Comparison of ENCODE assay signal across 26 cellular contexts in the genomic region with DNA sequence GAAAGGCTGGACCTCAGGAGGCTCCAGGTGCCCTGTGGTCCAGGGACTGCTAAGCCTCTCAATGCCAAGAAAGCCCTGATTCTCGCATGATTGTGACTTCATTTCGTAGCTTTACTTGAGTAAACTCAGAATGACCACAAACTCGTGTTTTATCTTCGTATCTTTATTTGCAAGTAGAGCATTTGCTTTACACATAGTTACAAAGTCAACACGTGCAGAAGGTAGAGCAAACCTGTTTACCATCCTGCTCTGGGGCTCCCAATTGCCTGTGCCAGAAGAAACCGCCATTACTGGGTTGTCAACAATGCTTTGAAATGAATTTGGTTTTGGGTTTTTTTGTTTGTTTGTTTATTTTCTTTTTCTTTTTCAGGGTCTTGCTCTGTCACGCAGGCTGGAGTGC. TPM values are rescaled to one million over a fixed set of nuclear protein-coding genes. Genes with fewer than 3 reads are reported as not detected.
DNase-seq lines count a peak whose midpoint lies in the region; ATAC-seq, FAIRE-seq and TF ChIP-seq lines count a peak whose summit lies in the region.
"Had no signal": no experiment of that assay in that cellular context is flagged by ENCODE, and none has a peak within 500 bp of the region (broad histone marks: within the 10 kb centered on the region; RNA-seq: fewer than 3 reads in every experiment).

No MANE protein-coding gene starts in this region.

- no peak for ATAC-seq in HepG2
- ATAC-seq in GM18519 (IDR thresholded peaks at IDR 0.05; ENCODE audit: low FRiP score, unreplicated experiment): no peak
- ATAC-seq in HG03280 (IDR thresholded peaks at IDR 0.05; ENCODE audit: unreplicated experiment): no peak
- ATAC-seq in HG02798 (IDR thresholded peaks at IDR 0.05; ENCODE audit: poor library complexity, unreplicated experiment): no peak
- ATAC-seq: GM23338, HCT116, Panc1 had no signal

- no peak for TF ChIP-seq RAD21 in HepG2 (CRISPR knock-in tag; IDR thresholded peaks at IDR 0.05)

- H3K27ac ChIP-seq in PC-9 (peak overlapping the region; percentile 99), HepG2 (ENCODE audit: extremely low read length, insufficient read depth, low read length) (no peak overlapping the region)
- H3K27ac ChIP-seq: RWPE1 had no signal

- no peak for TF ChIP-seq POLR2A in HepG2 (IDR thresholded peaks at IDR 0.05; ENCODE audit: insufficient read depth in 1 of 2, low read depth in 2 of 2, low read length in 2 of 2)

- H3K79me2 ChIP-seq in PC-9 (ENCODE audit: low read depth): no peaks in the 10 kb centered on the region
- no peaks in the 10 kb centered on the region for H3K79me2 ChIP-seq in HepG2 (ENCODE audit: insufficient read depth, low read length)

- H3K36me3 ChIP-seq in PC-9 (ENCODE audit: low read depth) (no peaks in the 10 kb centered on the region), HepG2 (replicated peaks in 1 of 2; ENCODE audit: control insufficient read depth in 1 of 2, insufficient read depth in 2 of 2, low read length in 2 of 2) (no peaks in the 10 kb centered on the region)

- TF ChIP-seq CTCF in PC-9 (conservative IDR thresholded peaks at IDR 0.05): no peak
- no peak for TF ChIP-seq CTCF in HepG2 (CRISPR knock-in tag; IDR thresholded peaks at IDR 0.05)

- H3K4me2 ChIP-seq in PC-9: 0 out of 2 replicates have a peak overlapping the region, but pooled peaks have one; percentile 15
- peak overlapping the region; percentile 33; the same call in 1 of the 2 replicates for H3K4me2 ChIP-seq in HepG2 (ENCODE audit: low read depth, low read length)
- H3K4me2 ChIP-seq: GM23338 had no signal

- H3K9me3 ChIP-seq in PC-9 (ENCODE audit: insufficient read depth, low read depth) (no peaks in the 10 kb centered on the region), HepG2 (ENCODE audit: low read length) (no peaks in the 10 kb centered on the region)

- WGBS in HepG2 (ENCODE audit: low lambda C conversion rate): 3% methylated on average over 7 of the region's 7 CpGs

- H3K27me3 ChIP-seq in PC-9 (ENCODE audit: insufficient read depth, low read depth) (no peaks in the 10 kb centered on the region), HepG2 (ENCODE audit: control insufficient read depth in 1 of 2, insufficient read depth in 2 of 2, low read length in 2 of 2) (peaks cover 10 to 25% of the 10 kb centered on the region in 2 experiments)

- H2AFZ ChIP-seq in PC-9 (no peak overlapping the region), HepG2 (ENCODE audit: low read length) (no peak overlapping the region)
- H2AFZ ChIP-seq: GM23338 had no signal

- CTCF ChIA-PET in PC-9 (lab: Charles Lee): no interaction called here
- CTCF ChIA-PET in HepG2 (lab: Yijun Ruan, JAX; ENCODE audit: low intra/inter-chr PET ratio, low total read pairs): interaction anchor here (0.5 to 1.1 kb wide), 2 partner anchors 10 to 118 kb away, joined by 3 to 4 read pairs; no protein-coding TSS in a partner anchor

- FAIRE-seq in HepG2 (lab: Jason Lieb, UNC): peak; percentile 73
- FAIRE-seq: GM18507 had no signal

- H3F3A ChIP-seq in PC-9 (ENCODE audit: insufficient read depth, low read depth): peaks cover 67% of the 10 kb centered on the region

- DNase-seq in SIG-M5 treated with dmso at 0.1 percent for 504 hours (lab: John Stamatoyannopoulos, UW; ENCODE audit: unreplicated experiment) (peak; percentile 53), SIG-M5 (lab: John Stamatoyannopoulos, UW) (no peak), PC-9 (peak in 1 of 2 experiments; percentile 91), HepG2 (ENCODE audit: low spot score) (peak; percentile 50)
- no peak for DNase-seq in stimulated activated CD4-positive, alpha-beta T cell treated with anti-CD3 and anti-CD28 coated beads, Interleukin-15, amount 100 ng/mL, for 24 hours
- DNase-seq: 8988T; CD4-positive, alpha-beta T cell; DMS53; Karpas-422; NCI-H1694; NCI-H2029 treated with DMSO at 0.1 percent for 48 hours; NCI-H2227 treated with DMSO at 0.1 percent for 48 hours; NCI-H526 treated with DMSO at 0.1 percent for 48 hours; SHP77 treated with DMSO at 0.1 percent for 48 hours; T-helper 2 cell had no signal

- H4K20me1 ChIP-seq in PC-9 (ENCODE audit: insufficient read depth) (no peaks in the 10 kb centered on the region), HepG2 (ENCODE audit: insufficient read depth, low read length) (no peaks in the 10 kb centered on the region)

- no peak overlapping the region for H3K9ac ChIP-seq in HepG2 (ENCODE audit: insufficient read depth, low read depth, low read length)

- no peak overlapping the region for H3K4me3 ChIP-seq in PC-9
- no peak overlapping the region for H3K4me3 ChIP-seq in HepG2 (replicated peaks in 1 of 3; ENCODE audit: insufficient read depth in 1 of 3, low read depth in 2 of 3, low read length in 3 of 3)
- H3K4me3 ChIP-seq: GM23338 had no signal

- TF ChIP-seq EP300 in HepG2 (IDR thresholded peaks at IDR 0.05; ENCODE audit: low read depth in 2 of 2, low read length in 2 of 2) (no peak), HepG2 (CRISPR knock-in tag; IDR thresholded peaks at IDR 0.05; ENCODE audit: borderline replicate concordance) (no peak)

- intact Hi-C loops in PC-9 (cut with micrococcal nuclease; ENCODE audit: unreplicated experiment): no loop called here
- intact Hi-C loops in HepG2 (cut with micrococcal nuclease; ENCODE audit: unreplicated experiment): no loop called here

- no peaks in the 10 kb centered on the region for H3K9me2 ChIP-seq in PC-9 (ENCODE audit: insufficient read depth)

- BruUV-seq in PC-9 (replicated peaks; lab: Mats Ljungman, UMichigan) (no TSS peak), HepG2 (replicated peaks; lab: Mats Ljungman, UMichigan) (no TSS peak)

- POLR2A ChIA-PET in PC-9 (lab: Charles Lee; ENCODE audit: unreplicated experiment) (no interaction called here), HepG2 (lab: Yijun Ruan, JAX) (interaction anchor here (0.6 to 1.4 kb wide), 5 partner anchors 11 to 137 kb away, joined by 3 to 6 read pairs (median 3); a partner anchor contains a TSS)

- in situ Hi-C loops in HepG2 (cut with HindIII; ENCODE audit: extremely low pct_ligation_motif_present, low pct_unique_long_range_greater_than_20kb): loop anchor here (5.0 kb wide), 1 partner anchor 120 kb away; no protein-coding TSS in a partner anchor

- H3K4me1 ChIP-seq in PC-9 (replicated peaks; ENCODE audit: insufficient read depth) (peaks cover 76% of the 10 kb centered on the region), HepG2 (ENCODE audit: insufficient read depth, low read length) (peaks cover 52% of the 10 kb centered on the region)

RNA-seq across cellular contexts. Expression of a gene that starts 5.8 kb away (rescaled TPM):
- total RNA-seq in PC-9 (2021) (8.5 and 17.8 TPM in 2 replicates), HepG2 (2016; rRNA removed; fragmentation: Illumina TruSeq; extraction: Trizol) (not detected in 2 replicates)
- total RNA-seq in HepG2 (2016; cell fraction: cytosol; rRNA removed; fragmentation: Illumina TruSeq; extraction: Trizol; ENCODE audit: low read depth): 0.09 TPM in 1 of 2 replicates, not detected in the other
- not detected in 2 replicates for total RNA-seq in HepG2 (2016; cell fraction: insoluble cytoplasmic fraction; rRNA removed; fragmentation: Illumina TruSeq; extraction: Trizol)
- not detected in 2 replicates for total RNA-seq in HepG2 (2016; cell fraction: membrane; rRNA removed; fragmentation: Illumina TruSeq; extraction: Trizol)
- not detected in 2 replicates for total RNA-seq in HepG2 (2016; cell fraction: nucleus; rRNA removed; fragmentation: Illumina TruSeq; extraction: Trizol)
- polyA plus RNA-seq in HepG2 (2011; rRNA removed): not detected in 2 replicates
- polyA plus RNA-seq in HepG2 (2011; cell fraction: cytosol; rRNA removed): not detected in 2 replicates
- not detected in 2 replicates for polyA plus RNA-seq in HepG2 (2011; cell fraction: nucleus; rRNA removed)
- not detected in 2 replicates for polyA plus RNA-seq in HepG2 (2012)
- polyA plus RNA-seq in HepG2 (2016; cell fraction: cytosol; fragmentation: Illumina TruSeq; extraction: Trizol; ENCODE audit: low read depth): 0.09 TPM in 1 of 2 replicates, not detected in the other
- polyA plus RNA-seq in HepG2 (2016; cell fraction: insoluble cytoplasmic fraction; fragmentation: Illumina TruSeq; extraction: Trizol; ENCODE audit: low read depth): not detected in 2 replicates
- not detected in 2 replicates for polyA plus RNA-seq in HepG2 (2016; cell fraction: membrane; fragmentation: Illumina TruSeq; extraction: Trizol; ENCODE audit: low read depth)
- polyA plus RNA-seq in HepG2 (2016; cell fraction: nucleus; fragmentation: Illumina TruSeq; extraction: Trizol; ENCODE audit: insufficient read depth, low read depth): not detected in 2 replicates
- polyA minus RNA-seq in HepG2 (2011; rRNA and poly(A)+ RNA removed; ENCODE audit: low replicate concordance): 1.7 TPM in 1 of 2 replicates, not detected in the other
- 1.3 TPM in 1 of 2 replicates, not detected in the other for polyA minus RNA-seq in HepG2 (2011; cell fraction: cytosol; rRNA and poly(A)+ RNA removed)
- 0.26 TPM in 1 of 2 replicates, not detected in the other for polyA minus RNA-seq in HepG2 (2011; cell fraction: nucleus; rRNA and poly(A)+ RNA removed)
- total RNA-seq: G401 had no signal

RNA-seq across cellular contexts. Expression of a gene that starts 19.2 kb away (rescaled TPM):
- total RNA-seq in PC-9 (2021) (1.3 and 2.4 TPM in 2 replicates), HepG2 (2016; rRNA removed; fragmentation: Illumina TruSeq; extraction: Trizol) (not detected in 2 replicates)
- not detected in 2 replicates for total RNA-seq in HepG2 (2016; cell fraction: cytosol; rRNA removed; fragmentation: Illumina TruSeq; extraction: Trizol; ENCODE audit: low read depth)
- total RNA-seq in HepG2 (2016; cell fraction: insoluble cytoplasmic fraction; rRNA removed; fragmentation: Illumina TruSeq; extraction: Trizol): 0.13 TPM in 1 of 2 replicates, not detected in the other
- total RNA-seq in HepG2 (2016; cell fraction: membrane; rRNA removed; fragmentation: Illumina TruSeq; extraction: Trizol): not detected in 2 replicates
- not detected in 2 replicates for total RNA-seq in HepG2 (2016; cell fraction: nucleus; rRNA removed; fragmentation: Illumina TruSeq; extraction: Trizol)
- polyA plus RNA-seq in HepG2 (2011; rRNA removed): not detected in 2 replicates
- not detected in 2 replicates for polyA plus RNA-seq in HepG2 (2011; cell fraction: cytosol; rRNA removed)
- not detected in 2 replicates for polyA plus RNA-seq in HepG2 (2011; cell fraction: nucleus; rRNA removed)
- not detected in 2 replicates for polyA plus RNA-seq in HepG2 (2012)
- polyA plus RNA-seq in HepG2 (2016; cell fraction: cytosol; fragmentation: Illumina TruSeq; extraction: Trizol; ENCODE audit: low read depth): not detected in 2 replicates
- polyA plus RNA-seq in HepG2 (2016; cell fraction: insoluble cytoplasmic fraction; fragmentation: Illumina TruSeq; extraction: Trizol; ENCODE audit: low read depth): not detected in 2 replicates
- not detected in 2 replicates for polyA plus RNA-seq in HepG2 (2016; cell fraction: membrane; fragmentation: Illumina TruSeq; extraction: Trizol; ENCODE audit: low read depth)
- not detected in 2 replicates for polyA plus RNA-seq in HepG2 (2016; cell fraction: nucleus; fragmentation: Illumina TruSeq; extraction: Trizol; ENCODE audit: insufficient read depth, low read depth)
- not detected in 2 replicates for polyA minus RNA-seq in HepG2 (2011; rRNA and poly(A)+ RNA removed; ENCODE audit: low replicate concordance)
- not detected in 2 replicates for polyA minus RNA-seq in HepG2 (2011; cell fraction: cytosol; rRNA and poly(A)+ RNA removed)
- polyA minus RNA-seq in HepG2 (2011; cell fraction: nucleus; rRNA and poly(A)+ RNA removed): not detected in 2 replicates
- total RNA-seq: CD4-positive, alpha-beta T cell; G401; MCF 10A; NCI-H460 had no signal

RNA-seq across cellular contexts. Expression of a gene that starts 57.8 kb away (rescaled TPM):
- total RNA-seq in PC-9 (2021) (172 and 175 TPM in 2 replicates), HepG2 (2016; rRNA removed; fragmentation: Illumina TruSeq; extraction: Trizol) (34.6 and 60.4 TPM in 2 replicates)
- total RNA-seq in HepG2 (2016; cell fraction: cytosol; rRNA removed; fragmentation: Illumina TruSeq; extraction: Trizol; ENCODE audit: low read depth): 15.6 and 16.8 TPM in 2 replicates
- 26.1 and 65.2 TPM in 2 replicates for total RNA-seq in HepG2 (2016; cell fraction: insoluble cytoplasmic fraction; rRNA removed; fragmentation: Illumina TruSeq; extraction: Trizol)
- total RNA-seq in HepG2 (2016; cell fraction: membrane; rRNA removed; fragmentation: Illumina TruSeq; extraction: Trizol): 26.0 and 27.7 TPM in 2 replicates
- total RNA-seq in HepG2 (2016; cell fraction: nucleus; rRNA removed; fragmentation: Illumina TruSeq; extraction: Trizol): 86.6 and 113 TPM in 2 replicates
- polyA plus RNA-seq in HepG2 (2011; rRNA removed): 91.6 and 133 TPM in 2 replicates
- polyA plus RNA-seq in HepG2 (2011; cell fraction: cytosol; rRNA removed): 71.6 and 76.1 TPM in 2 replicates
- 264 and 286 TPM in 2 replicates for polyA plus RNA-seq in HepG2 (2011; cell fraction: nucleus; rRNA removed)
- polyA plus RNA-seq in HepG2 (2012): 157 and 182 TPM in 2 replicates
- polyA plus RNA-seq in HepG2 (2016; cell fraction: cytosol; fragmentation: Illumina TruSeq; extraction: Trizol; ENCODE audit: low read depth): 14.0 and 14.9 TPM in 2 replicates
- polyA plus RNA-seq in HepG2 (2016; cell fraction: insoluble cytoplasmic fraction; fragmentation: Illumina TruSeq; extraction: Trizol; ENCODE audit: low read depth): 44.3 and 62.9 TPM in 2 replicates
- 31.7 and 35.7 TPM in 2 replicates for polyA plus RNA-seq in HepG2 (2016; cell fraction: membrane; fragmentation: Illumina TruSeq; extraction: Trizol; ENCODE audit: low read depth)
- polyA plus RNA-seq in HepG2 (2016; cell fraction: nucleus; fragmentation: Illumina TruSeq; extraction: Trizol; ENCODE audit: insufficient read depth, low read depth): 327 and 338 TPM in 2 replicates
- 0.07 and 103 TPM in 2 replicates for polyA minus RNA-seq in HepG2 (2011; rRNA and poly(A)+ RNA removed; ENCODE audit: low replicate concordance)
- polyA minus RNA-seq in HepG2 (2011; cell fraction: cytosol; rRNA and poly(A)+ RNA removed): 60.8 and 79.8 TPM in 2 replicates
- polyA minus RNA-seq in HepG2 (2011; cell fraction: nucleus; rRNA and poly(A)+ RNA removed): 44.8 and 60.0 TPM in 2 replicates
- total RNA-seq: G401 had no signal

Comparison
In these comparisons a context has a peak if more than half of its experiments do, and no peak if none do; other contexts are left out.
1. DNase-seq: peak in SIG-M5 treated with dmso at 0.1 percent for 504 hours (single experiment) and HepG2 (single experiment); none in SIG-M5 (single experiment) and stimulated activated CD4-positive, alpha-beta T cell treated with anti-CD3 and anti-CD28 coated beads, Interleukin-15, amount 100 ng/mL, for 24 hours (single experiment).